ENCODE assay signal across 1 cellular context in the genomic region with DNA sequence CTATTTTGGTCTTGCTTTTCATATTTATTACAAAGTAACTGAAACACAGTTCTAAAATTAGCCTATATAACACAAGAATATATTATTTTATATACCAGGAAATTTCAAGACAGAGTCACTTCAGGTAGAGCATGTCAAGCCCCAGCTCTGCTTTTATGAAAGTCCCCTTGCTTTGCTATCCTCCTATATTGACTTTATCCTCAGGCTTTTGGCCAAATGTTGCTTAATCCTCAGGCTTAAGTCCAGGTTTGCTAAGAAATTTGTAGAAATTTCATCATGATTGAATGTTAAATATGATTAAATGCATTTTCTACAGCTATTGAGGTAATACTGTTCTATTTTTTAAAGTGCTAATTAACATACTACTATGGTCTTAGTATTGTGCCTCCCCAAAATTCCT.
TF ChIP-seq lines count a peak whose summit lies in the region.

No MANE protein-coding gene starts in this region.

TF ChIP-seq in liver, 16 proteins besides CTCF, POLR2A, EP300 and RAD21 (continued from another document):
- TF ChIP-seq YY1 (IDR thresholded peaks at IDR 0.05) (no peak), JUND (IDR thresholded peaks at IDR 0.05) (no peak), GABPA (IDR thresholded peaks at IDR 0.05 in 1 of 2, conservative IDR thresholded peaks at IDR 0.05 in 1 of 2) (no peak), HNF4A (conservative IDR thresholded peaks at IDR 0.05) (peak; percentile 78 to 83)
- TF ChIP-seq, protein P1, sequence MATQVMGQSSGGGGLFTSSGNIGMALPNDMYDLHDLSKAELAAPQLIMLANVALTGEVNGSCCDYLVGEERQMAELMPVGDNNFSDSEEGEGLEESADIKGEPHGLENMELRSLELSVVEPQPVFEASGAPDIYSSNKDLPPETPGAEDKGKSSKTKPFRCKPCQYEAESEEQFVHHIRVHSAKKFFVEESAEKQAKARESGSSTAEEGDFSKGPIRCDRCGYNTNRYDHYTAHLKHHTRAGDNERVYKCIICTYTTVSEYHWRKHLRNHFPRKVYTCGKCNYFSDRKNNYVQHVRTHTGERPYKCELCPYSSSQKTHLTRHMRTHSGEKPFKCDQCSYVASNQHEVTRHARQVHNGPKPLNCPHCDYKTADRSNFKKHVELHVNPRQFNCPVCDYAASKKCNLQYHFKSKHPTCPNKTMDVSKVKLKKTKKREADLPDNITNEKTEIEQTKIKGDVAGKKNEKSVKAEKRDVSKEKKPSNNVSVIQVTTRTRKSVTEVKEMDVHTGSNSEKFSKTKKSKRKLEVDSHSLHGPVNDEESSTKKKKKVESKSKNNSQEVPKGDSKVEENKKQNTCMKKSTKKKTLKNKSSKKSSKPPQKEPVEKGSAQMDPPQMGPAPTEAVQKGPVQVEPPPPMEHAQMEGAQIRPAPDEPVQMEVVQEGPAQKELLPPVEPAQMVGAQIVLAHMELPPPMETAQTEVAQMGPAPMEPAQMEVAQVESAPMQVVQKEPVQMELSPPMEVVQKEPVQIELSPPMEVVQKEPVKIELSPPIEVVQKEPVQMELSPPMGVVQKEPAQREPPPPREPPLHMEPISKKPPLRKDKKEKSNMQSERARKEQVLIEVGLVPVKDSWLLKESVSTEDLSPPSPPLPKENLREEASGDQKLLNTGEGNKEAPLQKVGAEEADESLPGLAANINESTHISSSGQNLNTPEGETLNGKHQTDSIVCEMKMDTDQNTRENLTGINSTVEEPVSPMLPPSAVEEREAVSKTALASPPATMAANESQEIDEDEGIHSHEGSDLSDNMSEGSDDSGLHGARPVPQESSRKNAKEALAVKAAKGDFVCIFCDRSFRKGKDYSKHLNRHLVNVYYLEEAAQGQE (IDR thresholded peaks at IDR 0.05): no peak
TF ChIP-seq in liver: peak in this region for 3.
